In genomic region chr14:49894214-49895107, GRCh38 we compare ENCODE assay signal across 8 cellular contexts. TPM values are rescaled to one million over a fixed set of nuclear protein-coding genes. Genes with fewer than 3 reads are reported as not detected.
DNase-seq lines count a peak whose midpoint lies in the region; ATAC-seq and TF ChIP-seq lines count a peak whose summit lies in the region.
"Not testable (repeated sequence)": the region's sequence is repeated elsewhere in the genome, so short reads cannot be mapped to it uniquely, and the experiment has no call there.

No MANE protein-coding gene starts in this region.

- not testable (repeated sequence) for H3K9me3 ChIP-seq in body of pancreas, uterus

- peak overlapping the region; percentile 95 to 100 (median 100) for H3K27ac ChIP-seq in body of pancreas
- peak overlapping the region; percentile 100 for H3K27ac ChIP-seq in rectal smooth muscle tissue (ENCODE audit: low read depth, low read length)
- peak overlapping the region; percentile 99 to 100 for H3K27ac ChIP-seq in uterus

- POLR2A ChIA-PET in WTC11 (lab: Charles Lee), result interaction anchor here (2.6 kb wide), 1 partner anchor 32 kb away, joined by 11 read pairs; no protein-coding TSS in a partner anchor

- H3K36me3 Mint-ChIP-seq in Calu3 (ENCODE audit: insufficient read depth, unreplicated experiment) (peaks cover 70% of the 10 kb centered on the region), WTC11 (peaks cover 18% of the 10 kb centered on the region), memory B cell (peaks cover 32% of the 10 kb centered on the region)

- H3K9ac ChIP-seq in rectal smooth muscle tissue (ENCODE audit: low read length), result peak overlapping the region; percentile 100

- not testable (repeated sequence) for DNase-seq in Calu3; LNCaP clone FGC (ENCODE audit: low read depth); WTC11 (ENCODE audit: low spot score); body of pancreas; fibroblast of pulmonary artery (ENCODE audit: low read depth); memory B cell (ENCODE audit: low spot score in 2 of 2); uterus

- H3K4me3 ChIP-seq in LNCaP clone FGC (ENCODE audit: low read depth, low read length), result peak overlapping the region; percentile 94
- peak overlapping the region; percentile 79 to 92 for H3K4me3 ChIP-seq in body of pancreas
- peak overlapping the region; percentile 93 for H3K4me3 ChIP-seq in fibroblast of pulmonary artery (replicated peaks; ENCODE audit: low read depth, low read length)
- H3K4me3 ChIP-seq in rectal smooth muscle tissue (ENCODE audit: low read length), result peak overlapping the region; percentile 98
- H3K4me3 ChIP-seq in uterus, result peak overlapping the region; percentile 83 to 100

- intact Hi-C loops in Calu3 (cut with micrococcal nuclease; ENCODE audit: unreplicated experiment) (loop anchor here (5.0 kb wide), 2 partner anchors 168 to 208 kb away; no protein-coding TSS in a partner anchor), uterus (cut with DNase I; ENCODE audit: low total_unique reads) (loop anchor here (10.0 kb wide), 1 partner anchor 210 kb away; no protein-coding TSS in a partner anchor)
- intact Hi-C loops in body of pancreas (cut with DNase I), result not testable (repeated sequence)

- not testable (repeated sequence) for TF ChIP-seq POLR2A in body of pancreas (IDR thresholded peaks at IDR 0.05); uterus (IDR thresholded peaks at IDR 0.05)

- not testable (repeated sequence) for H3K9me3 Mint-ChIP-seq in Calu3 (ENCODE audit: low read depth, unreplicated experiment); WTC11; memory B cell

- 5 to 9% methylated on average over 7 to 8 of the region's 8 CpGs for WGBS in body of pancreas, 2 donors

- H3K4me3 Mint-ChIP-seq in Calu3 (ENCODE audit: low read depth, unreplicated experiment) (peak overlapping the region; percentile 87), WTC11 (peak overlapping the region; percentile 96), memory B cell (peak overlapping the region; percentile 98)

- not testable (repeated sequence) for BruUV-seq in Calu3 (replicated peaks; lab: Mats Ljungman, UMichigan)

- not testable (repeated sequence) for H3K27me3 Mint-ChIP-seq in Calu3 (ENCODE audit: unreplicated experiment); WTC11 (ENCODE audit: low read depth); memory B cell

- H3K4me1 ChIP-seq in body of pancreas (peaks cover 47% of the 10 kb centered on the region), rectal smooth muscle tissue (ENCODE audit: control insufficient read depth, insufficient read depth, low read length) (peaks cover 21% of the 10 kb centered on the region), uterus (peaks cover 14 to 15% of the 10 kb centered on the region in 2 donors)

- CTCF ChIA-PET in Calu3 (lab: Charles Lee), result not testable (repeated sequence)
- CTCF ChIA-PET in WTC11 (lab: Charles Lee), result interaction anchor here (1.2 to 2.4 kb wide), 2 partner anchors 15 to 72 kb away, joined by 3 to 24 read pairs; no protein-coding TSS in a partner anchor

- TF ChIP-seq CTCF in Calu3 (IDR thresholded peaks at IDR 0.05; ENCODE audit: unreplicated experiment); LNCaP clone FGC (IDR thresholded peaks at IDR 0.05; ENCODE audit: control insufficient read depth, extremely low read depth, insufficient read depth); WTC11 (IDR thresholded peaks at IDR 0.05); body of pancreas (IDR thresholded peaks at IDR 0.05); fibroblast of pulmonary artery (IDR thresholded peaks at IDR 0.05; ENCODE audit: low read length, missing control alignments); uterus (IDR thresholded peaks at IDR 0.05): not testable (repeated sequence)

- ATAC-seq in WTC11; body of pancreas; memory B cell (ENCODE audit: low read depth): not testable (repeated sequence)

- H3K27me3 ChIP-seq in body of pancreas; rectal smooth muscle tissue (ENCODE audit: control insufficient read depth, insufficient read depth, low read length); uterus: not testable (repeated sequence)

- H3K4me1 Mint-ChIP-seq in Calu3 (ENCODE audit: low read depth, unreplicated experiment), result peaks cover 13% of the 10 kb centered on the region
- peaks cover 39% of the 10 kb centered on the region for H3K4me1 Mint-ChIP-seq in WTC11
- peaks cover 29% of the 10 kb centered on the region for H3K4me1 Mint-ChIP-seq in memory B cell

- H3K36me3 ChIP-seq in body of pancreas (replicated peaks in 1 of 2; ENCODE audit: insufficient read depth in 1 of 2, low read depth in 2 of 2); rectal smooth muscle tissue (ENCODE audit: control insufficient read depth, insufficient read depth, low read length); uterus: not testable (repeated sequence)

- H3K27ac Mint-ChIP-seq in Calu3 (ENCODE audit: unreplicated experiment), result peak overlapping the region; percentile 97
- peak overlapping the region; percentile 98 for H3K27ac Mint-ChIP-seq in WTC11
- peak overlapping the region; percentile 97 for H3K27ac Mint-ChIP-seq in memory B cell

RNA-seq across cellular contexts. Expression of gene ARF6, which starts 1.6 kb away (rescaled TPM):
- total RNA-seq in Calu3 (2022), result 74.2 and 81.0 TPM in 2 replicates
- 50.9 to 55.9 TPM (median 51.9 TPM) in 3 replicates for total RNA-seq in WTC11 (2021)
- 10 to 100 TPM; 18.5 to 27.8 TPM for total RNA-seq in body of pancreas
- 10 to 100 TPM; 21.3 to 70.8 (median 36.1) TPM for total RNA-seq in uterus

RNA-seq across cellular contexts. Expression of gene NEMF, which starts 41.9 kb away (rescaled TPM):
- total RNA-seq in Calu3 (2022), result 76.3 and 77.7 TPM in 2 replicates
- total RNA-seq in WTC11 (2021), result 50.1 to 51.2 TPM (median 50.1 TPM) in 3 replicates
- 100 to 1,000 TPM in 1 of 2 donors, 10 to 100 TPM in 1; 56.3 to 106 TPM for total RNA-seq in body of pancreas
- total RNA-seq in uterus, result 100 to 1,000 TPM in 1 of 4 donors, 10 to 100 TPM in 3; 54.3 to 108 (median 74.2) TPM
